ENCODE assay signal across 22 cellular contexts in genomic region chr17:12077773-12078172, GRCh38.
"Had no signal": no experiment of that assay in that cellular context is flagged by ENCODE, and none has a peak within 500 bp of the region (broad histone marks: within the 10 kb centered on the region; RNA-seq: fewer than 3 reads in every experiment).

No MANE protein-coding gene starts in this region.

- DNase-seq: effector memory CD8-positive, alpha-beta T cell; esophagus squamous epithelium; foreskin keratinocyte; immature natural killer cell; left colon; left ventricle myocardium superior; mesendoderm; naive thymus-derived CD4-positive, alpha-beta T cell; ovary; right cardiac atrium; stimulated activated CD4-positive, alpha-beta T cell treated with anti-CD3 and anti-CD28 coated beads, Interleukin-4, amount 100 ng/mL, for 1 hour; stimulated activated CD8-positive, alpha-beta memory T cell treated with anti-CD3 and anti-CD28 coated beads, Interleukin-4, amount 100 ng/mL, for 48 hours; testis; upper lobe of right lung had no signal

- H3K27me3 ChIP-seq: esophagus squamous epithelium, foreskin keratinocyte, ovary, testis, tibial nerve, upper lobe of right lung, vagina had no signal

- ATAC-seq: effector memory CD8-positive, alpha-beta T cell; left colon; left ventricle myocardium superior; naive thymus-derived CD4-positive, alpha-beta T cell; right cardiac atrium; stimulated activated memory B cell treated with anti-CD40 and anti-IgM and Interleukin-4, amounts not matched to agents 10 μg/mL and 1 μg/mL and 100 μg/mL, for 72 hours; upper lobe of right lung had no signal

- H3K4me3 Mint-ChIP-seq: dendritic cell treated with granulocyte-macrophage colony-stimulating factor and Interleukin-4, amounts not matched to agents 40 ng/mL and 50 ng/mL, for 4 days; effector memory CD8-positive, alpha-beta T cell; immature natural killer cell; neural crest cell; stimulated activated memory B cell treated with anti-CD40 and anti-IgM and Interleukin-4, amounts not matched to agents 10 μg/mL and 1 μg/mL and 100 μg/mL, for 72 hours; stimulated activated naive CD8-positive, alpha-beta T cell treated with anti-CD3 and anti-CD28 coated beads, Interleukin-15, Interleukin-2, amounts not matched to agents 100 ng/mL and 50 ng/mL, for 24 hours had no signal

- H3K27ac Mint-ChIP-seq: dendritic cell treated with granulocyte-macrophage colony-stimulating factor and Interleukin-4, amounts not matched to agents 40 ng/mL and 50 ng/mL, for 4 days; effector memory CD8-positive, alpha-beta T cell; naive thymus-derived CD4-positive, alpha-beta T cell; stimulated activated memory B cell treated with anti-CD40 and anti-IgM and Interleukin-4, amounts not matched to agents 10 μg/mL and 1 μg/mL and 100 μg/mL, for 72 hours; stimulated activated naive CD8-positive, alpha-beta T cell treated with anti-CD3 and anti-CD28 coated beads, Interleukin-15, Interleukin-2, amounts not matched to agents 100 ng/mL and 50 ng/mL, for 24 hours had no signal

- H3K4me3 ChIP-seq: esophagus squamous epithelium, lung, ovary, testis, tibial nerve, upper lobe of right lung, vagina had no signal

- H3K4me1 Mint-ChIP-seq: neural crest cell had no signal

- H3K36me3 ChIP-seq: ovary had no signal

- H3K27ac ChIP-seq: esophagus squamous epithelium, foreskin keratinocyte, ovary, testis, tibial nerve, upper lobe of right lung, vagina had no signal

- FAIRE-seq: colon had no signal

- H3K9me3 Mint-ChIP-seq: dendritic cell treated with granulocyte-macrophage colony-stimulating factor and Interleukin-4, amounts not matched to agents 40 ng/mL and 50 ng/mL, for 4 days; effector memory CD8-positive, alpha-beta T cell; immature natural killer cell; neural crest cell; stimulated activated naive CD8-positive, alpha-beta T cell treated with anti-CD3 and anti-CD28 coated beads, Interleukin-15, Interleukin-2, amounts not matched to agents 100 ng/mL and 50 ng/mL, for 24 hours had no signal

- H3K4me1 ChIP-seq: esophagus squamous epithelium, testis, upper lobe of right lung had no signal

- H3K9me3 ChIP-seq: esophagus squamous epithelium, ovary, testis, tibial nerve, upper lobe of right lung, vagina had no signal

- H3K27me3 Mint-ChIP-seq: dendritic cell treated with granulocyte-macrophage colony-stimulating factor and Interleukin-4, amounts not matched to agents 40 ng/mL and 50 ng/mL, for 4 days; effector memory CD8-positive, alpha-beta T cell; naive thymus-derived CD4-positive, alpha-beta T cell; stimulated activated memory B cell treated with anti-CD40 and anti-IgM and Interleukin-4, amounts not matched to agents 10 μg/mL and 1 μg/mL and 100 μg/mL, for 72 hours; stimulated activated naive CD8-positive, alpha-beta T cell treated with anti-CD3 and anti-CD28 coated beads, Interleukin-15, Interleukin-2, amounts not matched to agents 100 ng/mL and 50 ng/mL, for 24 hours had no signal
